ENCODE assay signal across 8 cellular contexts in genomic region chr1:61184035-61184713, GRCh38.
DNase-seq lines count a peak whose midpoint lies in the region; ATAC-seq and FAIRE-seq lines count a peak whose summit lies in the region.

No MANE protein-coding gene starts in this region.

- ATAC-seq in HG02840 (IDR thresholded peaks at IDR 0.05; ENCODE audit: low FRiP score, unreplicated experiment) (no peak), GM21723 (IDR thresholded peaks at IDR 0.05; ENCODE audit: unreplicated experiment) (no peak)

- peak; percentile 48 for DNase-seq in COLO829 (ENCODE audit: low spot score)
- DNase-seq in NCI-H2227 treated with DMSO at 0.1 percent for 48 hours (lab: John Stamatoyannopoulos, UW): peak; percentile 27
- peak; percentile 93 to 96 for DNase-seq in dermis microvascular lymphatic vessel endothelial cell (ENCODE audit: low read depth in 2 of 2)
- DNase-seq in lung microvascular endothelial cell (ENCODE audit: low read depth in 2 of 2): peak; percentile 94 to 97
- DNase-seq in urothelium cell line (ENCODE audit: low spot score): peak; percentile 67
- no peak for DNase-seq in SW480 (ENCODE audit: low spot score)

- FAIRE-seq in urothelium cell line (lab: Jason Lieb, UNC): no peak
